In the genomic region with DNA sequence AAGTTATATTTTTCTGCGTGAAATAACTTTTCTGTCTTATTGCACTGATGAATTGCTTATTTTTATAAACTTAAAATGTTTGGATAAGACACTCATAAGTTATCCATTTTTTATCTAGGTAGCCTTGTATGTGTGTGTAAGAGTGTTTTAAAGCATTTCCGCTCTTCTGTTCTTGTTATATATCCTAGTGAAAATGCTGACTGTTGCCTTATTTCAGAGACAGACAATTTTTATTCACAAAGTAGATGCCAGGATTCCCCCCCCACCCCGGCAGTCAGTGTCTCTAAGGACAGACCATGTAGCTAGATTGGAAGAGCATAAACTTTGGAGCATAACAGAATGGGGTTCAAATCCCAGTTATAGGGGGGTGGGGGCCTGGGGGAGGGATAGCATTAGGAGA, we compare ENCODE assay signal across 9 cellular contexts. TPM values are rescaled to one million over a fixed set of nuclear protein-coding genes. Genes with fewer than 3 reads are reported as not detected.
DNase-seq lines count a peak whose midpoint lies in the region; ATAC-seq and TF ChIP-seq lines count a peak whose summit lies in the region.
"Had no signal": no experiment of that assay in that cellular context is flagged by ENCODE, and none has a peak within 500 bp of the region (broad histone marks: within the 10 kb centered on the region; RNA-seq: fewer than 3 reads in every experiment).

No MANE protein-coding gene starts in this region.

- peaks cover 41% of the 10 kb centered on the region for H3K4me1 Mint-ChIP-seq in activated naive CD4-positive, alpha-beta T cell treated with anti-CD3 and anti-CD28 coated beads for 36 hours (ENCODE audit: low read depth)

- intact Hi-C loops in activated naive CD4-positive, alpha-beta T cell treated with anti-CD3 and anti-CD28 coated beads for 36 hours (cut with micrococcal nuclease): loop anchor here (5.0 kb wide), 3 partner anchors 303 to 592 kb away; a partner anchor contains a TSS
- intact Hi-C loops in stomach (cut with DNase I; ENCODE audit: low total_unique reads): no loop called here

- no peak for DNase-seq in activated naive CD4-positive, alpha-beta T cell treated with anti-CD3 and anti-CD28 coated beads for 36 hours
- no peak for DNase-seq in activated naive CD4-positive, alpha-beta T cell treated with Interleukin-2 at 50 U/mL for 16 hours
- DNase-seq in foreskin fibroblast (no peak), stomach (no peak), HT-29 (ENCODE audit: low spot score) (no peak), SIG-M5 (lab: John Stamatoyannopoulos, UW) (no peak)
- DNase-seq: C1 segment of cervical spinal cord had no signal

- no peak for ATAC-seq in GM21447 (IDR thresholded peaks at IDR 0.05; ENCODE audit: unreplicated experiment)

- TF ChIP-seq CTCF in WI38 (IDR thresholded peaks at IDR 0.05; ENCODE audit: low read depth, low read length) (no peak), foreskin fibroblast (IDR thresholded peaks at IDR 0.05; ENCODE audit: low read depth, low read length) (no peak), stomach (IDR thresholded peaks at IDR 0.05) (no peak)

- no peaks in the 10 kb centered on the region for H3K9me3 Mint-ChIP-seq in activated naive CD4-positive, alpha-beta T cell treated with anti-CD3 and anti-CD28 coated beads for 36 hours

- no peak overlapping the region for H3K27ac ChIP-seq in stomach

- H3K36me3 Mint-ChIP-seq in activated naive CD4-positive, alpha-beta T cell treated with anti-CD3 and anti-CD28 coated beads for 36 hours (ENCODE audit: low read depth): peaks cover 21% of the 10 kb centered on the region

- CTCF ChIA-PET in activated naive CD4-positive, alpha-beta T cell treated with anti-CD3 and anti-CD28 coated beads for 36 hours (lab: Charles Lee): interaction anchor here (0.9 to 1.4 kb wide), 2 partner anchors 20 to 103 kb away, joined by 3 to 5 read pairs; no protein-coding TSS in a partner anchor

- peaks cover 0 to under 1% (median 0%) of the 10 kb centered on the region in 4 donors for H3K36me3 ChIP-seq in stomach

- peaks cover 12 to 60% (median 37%) of the 10 kb centered on the region in 4 donors for H3K4me1 ChIP-seq in stomach

- H3K4me3 ChIP-seq in WI38 (ENCODE audit: low read depth, low read length) (peak overlapping the region; percentile 84), foreskin fibroblast (ENCODE audit: low read depth in 1 of 2, low read length in 2 of 2) (peak overlapping the region; percentile 71 to 80), stomach (peak overlapping the region; percentile 92 to 99 (median 96))

- TF ChIP-seq POLR2A in stomach (IDR thresholded peaks at IDR 0.05): no peak

- 43 to 64% (median 60%) methylated on average over 3 of the region's 3 CpGs for WGBS in stomach, 5 donors

- no peaks in the 10 kb centered on the region for H3K27me3 ChIP-seq in stomach

- H3K4me3 Mint-ChIP-seq in activated naive CD4-positive, alpha-beta T cell treated with anti-CD3 and anti-CD28 coated beads for 36 hours: peak overlapping the region; percentile 87

- H3K27ac Mint-ChIP-seq in activated naive CD4-positive, alpha-beta T cell treated with anti-CD3 and anti-CD28 coated beads for 36 hours: peak overlapping the region; percentile 87

- no peak for TF ChIP-seq EP300 in stomach (IDR thresholded peaks at IDR 0.05)

- no peaks in the 10 kb centered on the region for H3K27me3 Mint-ChIP-seq in activated naive CD4-positive, alpha-beta T cell treated with anti-CD3 and anti-CD28 coated beads for 36 hours (ENCODE audit: low read depth)

- no peaks in the 10 kb centered on the region for H3K9me3 ChIP-seq in stomach

RNA-seq across cellular contexts. Expression of a gene that starts 1.6 kb away (rescaled TPM):
- 10 to 100 TPM; 81.3 to 85.0 TPM for total RNA-seq in activated naive CD4-positive, alpha-beta T cell treated with anti-CD3 and anti-CD28 coated beads for 36 hours
- total RNA-seq in stomach: 10 to 100 TPM in 4 of 5 donors, 1 to 10 TPM in 1; 9.3 to 40.6 (median 18.5) TPM
- 10 to 100 TPM; 10.1 to 12.4 (median 12.2) TPM for polyA plus RNA-seq in stomach
- 13.0 and 13.8 TPM in 2 replicates for total RNA-seq in HT-29 (2014; rRNA removed; shearing (Covaris generic))
